ENCODE assay signal across 1 cellular context in genomic region chr2:9721346-9721745, GRCh38.
TF ChIP-seq lines count a peak whose summit lies in the region.

No MANE protein-coding gene starts in this region.

TF ChIP-seq in K562, 482 proteins besides CTCF, POLR2A, EP300 and RAD21 (continued from another document):
- TF ChIP-seq ZNF318 (IDR thresholded peaks at IDR 0.05; ENCODE audit: borderline replicate concordance in 1 of 2, low read depth in 1 of 2) (no peak), ZNF282 (CRISPR knock-in tag; IDR thresholded peaks at IDR 0.05) (no peak), ZNF778 (CRISPR knock-in tag; IDR thresholded peaks at IDR 0.05) (no peak), DPF2 (IDR thresholded peaks at IDR 0.05) (0 out of 2 replicates have a peak, but pooled peaks have one; percentile 17)
